ENCODE assay signal across 9 cellular contexts in genomic region chr3:185822957-185823279, GRCh38. TPM values are rescaled to one million over a fixed set of nuclear protein-coding genes. Genes with fewer than 3 reads are reported as not detected.
DNase-seq lines count a peak whose midpoint lies in the region; ATAC-seq, FAIRE-seq and TF ChIP-seq lines count a peak whose summit lies in the region.
"Had no signal": no experiment of that assay in that cellular context is flagged by ENCODE, and none has a peak within 500 bp of the region (broad histone marks: within the 10 kb centered on the region; RNA-seq: fewer than 3 reads in every experiment).

No MANE protein-coding gene starts in this region.

- peaks cover 84% of the 10 kb centered on the region for H3K79me2 ChIP-seq in K562 (ENCODE audit: control insufficient read depth, insufficient read depth, low read length)
- H3K79me2 ChIP-seq in mesendoderm (ENCODE audit: control insufficient read depth, insufficient read depth, low read length), result peaks cover 55% of the 10 kb centered on the region

- no peak overlapping the region for H3K27ac Mint-ChIP-seq in stimulated activated naive CD8-positive, alpha-beta T cell treated with anti-CD3 and anti-CD28 coated beads, Interleukin-15, Interleukin-2, amounts not matched to agents 100 ng/mL and 50 ng/mL, for 24 hours

- H3K79me1 ChIP-seq in mesendoderm (ENCODE audit: low read length), result peaks cover 5% of the 10 kb centered on the region

- H3K27me3 ChIP-seq in K562 (ENCODE audit: control insufficient read depth in 2 of 2, insufficient read depth in 2 of 2, low read length in 2 of 2) (no peaks in the 10 kb centered on the region), mesendoderm (ENCODE audit: insufficient read depth, low read length, poor library complexity) (no peaks in the 10 kb centered on the region)

- intact Hi-C loops in K562 (cut with micrococcal nuclease), result loop anchor here (2.0 to 5.0 kb wide), 2 partner anchors 56 to 112 kb away; no protein-coding TSS in a partner anchor

- peak overlapping the region; percentile 12; the same call in 1 of the 2 replicates for H2AFZ ChIP-seq in K562 (ENCODE audit: low read depth, low read length)

- no peak overlapping the region for H2AK5ac ChIP-seq in mesendoderm (ENCODE audit: low read length)

- H3K56ac ChIP-seq in mesendoderm (ENCODE audit: low read length), result peak overlapping the region; percentile 98

- ATAC-seq in stimulated activated naive CD8-positive, alpha-beta T cell treated with anti-CD3 and anti-CD28 coated beads, Interleukin-15, Interleukin-2, amounts not matched to agents 100 U/mL and 50 U/mL, for 24 hours, result no peak
- ATAC-seq in K562 (no peak), HG03280 (IDR thresholded peaks at IDR 0.05; ENCODE audit: unreplicated experiment) (no peak), HG02623 (IDR thresholded peaks at IDR 0.05; ENCODE audit: unreplicated experiment) (no peak)

- no peak overlapping the region for H2BK15ac ChIP-seq in mesendoderm (replicated peaks; ENCODE audit: low read depth)

- peaks cover 4% of the 10 kb centered on the region for H3K9me3 ChIP-seq in K562 (replicated peaks; ENCODE audit: control insufficient read depth, insufficient read depth, low read depth, low read length)

- 0% methylated on average over 6 of the region's 6 CpGs for WGBS in K562 (ENCODE audit: insufficient coverage, low coverage, missing lambda C conversion rate)
- no CpG with 5 or more reads among the region's 6 CpGs for WGBS in mesendoderm (ENCODE audit: extremely low coverage, insufficient coverage, low lambda C conversion rate)

- H3K4me3 Mint-ChIP-seq in stimulated activated naive CD8-positive, alpha-beta T cell treated with anti-CD3 and anti-CD28 coated beads, Interleukin-15, Interleukin-2, amounts not matched to agents 100 ng/mL and 50 ng/mL, for 24 hours, result peak overlapping the region; percentile 70

- H3K36me3 ChIP-seq in K562 (ENCODE audit: control insufficient read depth, insufficient read depth, low read length), result peaks cover 12% of the 10 kb centered on the region; the same call in 2 of the 3 replicates
- peaks cover 2% of the 10 kb centered on the region for H3K36me3 ChIP-seq in mesendoderm (ENCODE audit: control insufficient read depth, insufficient read depth, low read length)

- H3K4me3 ChIP-seq in K562 (peak overlapping the region; percentile 91), mesendoderm (ENCODE audit: low read length) (peak overlapping the region; percentile 85)

- no peaks in the 10 kb centered on the region for H3K36me3 Mint-ChIP-seq in stimulated activated naive CD8-positive, alpha-beta T cell treated with anti-CD3 and anti-CD28 coated beads, Interleukin-15, Interleukin-2, amounts not matched to agents 100 ng/mL and 50 ng/mL, for 24 hours (ENCODE audit: low read depth)

- no peak overlapping the region for H4K8ac ChIP-seq in mesendoderm (ENCODE audit: low read depth, low read length)

- no peaks in the 10 kb centered on the region for H3K9me3 Mint-ChIP-seq in stimulated activated naive CD8-positive, alpha-beta T cell treated with anti-CD3 and anti-CD28 coated beads, Interleukin-15, Interleukin-2, amounts not matched to agents 100 ng/mL and 50 ng/mL, for 24 hours

- H3K27ac ChIP-seq in K562 (ENCODE audit: extremely low read depth, low read depth, low read length), result peak overlapping the region; percentile 93
- peak overlapping the region; percentile 95 for H3K27ac ChIP-seq in mesendoderm (ENCODE audit: low read depth, low read length)

- no peaks in the 10 kb centered on the region for H4K20me1 ChIP-seq in K562 (replicated peaks; ENCODE audit: control insufficient read depth, insufficient read depth, low read length)

- no peak for TF ChIP-seq EP300 in K562 (IDR thresholded peaks at IDR 0.05; ENCODE audit: low read length)

- no peak overlapping the region for H2BK5ac ChIP-seq in mesendoderm (ENCODE audit: low read length)

- H3K18ac ChIP-seq in mesendoderm (ENCODE audit: low read length), result peak overlapping the region; percentile 100

- H3K4ac ChIP-seq in mesendoderm (ENCODE audit: low read depth, low read length), result peak overlapping the region; percentile 99

- no peak for DNase-seq in stimulated activated naive CD8-positive, alpha-beta T cell treated with anti-CD3 and anti-CD28 coated beads, Interleukin-15, Interleukin-2, amounts not matched to agents 100 U/mL and 50 U/mL, for 24 hours
- no peak for DNase-seq in K562 (ENCODE audit: extremely low read depth in 1 of 4, low spot score in 3 of 4)
- DNase-seq in mesendoderm, result no peak
- no peak for DNase-seq in NCI-H1436 (lab: John Stamatoyannopoulos, UW)
- no peak for DNase-seq in NCI-H748 (lab: John Stamatoyannopoulos, UW; ENCODE audit: unreplicated experiment)

- no TSS peak for BruUV-seq in K562 (replicated peaks; lab: Mats Ljungman, UMichigan)

- peaks cover 61% of the 10 kb centered on the region for H3K27me3 Mint-ChIP-seq in stimulated activated naive CD8-positive, alpha-beta T cell treated with anti-CD3 and anti-CD28 coated beads, Interleukin-15, Interleukin-2, amounts not matched to agents 100 ng/mL and 50 ng/mL, for 24 hours

- no peak overlapping the region for H3K23ac ChIP-seq in mesendoderm (ENCODE audit: low read length)

- peaks cover 14 to 21% of the 10 kb centered on the region in 2 experiments; a peak in 4 of 5 replicates for H3K4me1 ChIP-seq in K562 (replicated peaks in 1 of 2; ENCODE audit: control insufficient read depth in 2 of 2, insufficient read depth in 2 of 2, low read length in 2 of 2)
- H3K4me1 ChIP-seq in mesendoderm (ENCODE audit: control insufficient read depth, low read depth, low read length), result peaks cover 8% of the 10 kb centered on the region

- TF ChIP-seq RAD21 in K562 (CRISPR knock-in tag; conservative IDR thresholded peaks at IDR 0.05 in 1 of 2, IDR thresholded peaks at IDR 0.05 in 1 of 2), result no peak

- TF ChIP-seq POLR2A in K562 (conservative IDR thresholded peaks at IDR 0.05), result no peak

- CTCF ChIA-PET in K562 (lab: Yijun Ruan, JAX; ENCODE audit: low intra/inter-chr PET ratio), result interaction anchor here (0.7 kb wide), 1 partner anchor 89 kb away, joined by 4 read pairs; no protein-coding TSS in a partner anchor

- peaks cover 10% of the 10 kb centered on the region for H3K4me1 Mint-ChIP-seq in stimulated activated naive CD8-positive, alpha-beta T cell treated with anti-CD3 and anti-CD28 coated beads, Interleukin-15, Interleukin-2, amounts not matched to agents 100 ng/mL and 50 ng/mL, for 24 hours (ENCODE audit: low read depth)

- H3K4me2 ChIP-seq in K562 (ENCODE audit: insufficient read depth, low read length), result peak overlapping the region; percentile 72
- H3K4me2 ChIP-seq in mesendoderm (ENCODE audit: low read length), result peak overlapping the region; percentile 11

- TF ChIP-seq CTCF in K562 (IDR thresholded peaks at IDR 0.05 in 2 of 3, conservative IDR thresholded peaks at IDR 0.05 in 1 of 3; ENCODE audit: insufficient read depth in 2 of 3, low read depth in 1 of 3, low read length in 3 of 3), result no peak

- no peak for FAIRE-seq in K562 (lab: Jason Lieb, UNC)
- FAIRE-seq: GM18507 had no signal

- no peak overlapping the region for H2BK120ac ChIP-seq in mesendoderm (ENCODE audit: low read depth, low read length)

- in situ Hi-C loops in K562 (cut with MboI), result no loop called here

- H4K5ac ChIP-seq in mesendoderm (ENCODE audit: low read length), result no peak overlapping the region

- no peaks in the 10 kb centered on the region for H3K9me1 ChIP-seq in K562 (ENCODE audit: control insufficient read depth, insufficient read depth, low read length)

- POLR2A ChIA-PET in K562 (lab: Yijun Ruan, JAX), result interaction anchor here (0.6 to 3.8 kb wide), 13 partner anchors 8 to 162 kb away, joined by 3 to 17 read pairs (median 4); no protein-coding TSS in a partner anchor

- H3K9ac ChIP-seq in K562 (ENCODE audit: insufficient read depth in 1 of 2, low read depth in 2 of 2, low read length in 2 of 2) (peak overlapping the region; percentile 81 to 95), mesendoderm (ENCODE audit: low read length) (peak overlapping the region; percentile 88)

TF ChIP-seq in K562, 482 proteins besides CTCF, POLR2A, EP300 and RAD21 (continues in another document):
- peak; percentile 43; the same call in 1 of the 2 replicates for TF ChIP-seq GABPA (tag; conservative IDR thresholded peaks at IDR 0.05; ENCODE audit: low read depth)
- no peak for TF ChIP-seq ZNF197 (CRISPR knock-in tag; IDR thresholded peaks at IDR 0.05; ENCODE audit: low read depth)
- TF ChIP-seq VEZF1 (CRISPR knock-in tag; IDR thresholded peaks at IDR 0.05), result 0 out of 2 replicates have a peak, but pooled peaks have one; percentile 78
- TF ChIP-seq ZNF76 (CRISPR knock-in tag; IDR thresholded peaks at IDR 0.05; ENCODE audit: borderline replicate concordance), result no peak

RNA-seq across cellular contexts. Expression of gene IGF2BP2, which starts 1.9 kb away (rescaled TPM):
- 69.6 and 146 TPM in 2 replicates for total RNA-seq in K562 (2011; cell fraction: chromatin; rRNA removed; ENCODE audit: low replicate concordance)
- total RNA-seq in K562 (2011; cell fraction: nucleolus; rRNA removed), result 23.8 and 33.3 TPM in 2 replicates
- 45.3 and 46.5 TPM in 2 replicates for total RNA-seq in K562 (2011; cell fraction: nucleoplasm; rRNA removed)
- 39.4 and 39.8 TPM in 2 replicates for total RNA-seq in K562 (2014; rRNA removed)
- total RNA-seq in K562 (2014; rRNA removed; fragmentation: Illumina TruSeq; extraction: Trizol), result 31.9 and 35.7 TPM in 2 replicates
- total RNA-seq in K562 (2015; rRNA removed; fragmentation: Illumina TruSeq; extraction: Trizol), result 30.5 and 32.3 TPM in 2 replicates
- 57.3 and 59.6 TPM in 2 replicates for total RNA-seq in K562 (2021)
- polyA plus RNA-seq in K562 (2011; rRNA removed), result 3.4 and 5.2 TPM in 2 replicates
- polyA plus RNA-seq in K562 (2011; cell fraction: cytosol; rRNA removed), result 0.95 and 2.9 TPM in 2 replicates
- polyA plus RNA-seq in K562 (2011; cell fraction: nucleus; rRNA removed), result 11.1 and 17.4 TPM in 2 replicates
- polyA plus RNA-seq in K562 (2012), result 32.3 and 35.2 TPM in 2 replicates
- 50.0 and 58.5 TPM in 2 replicates for polyA plus RNA-seq in K562 (2014; fragmentation: Illumina TruSeq; extraction: Trizol)
- polyA plus RNA-seq in K562 (2014; fragmentation: Nextera tagmentation; extraction: Ambion mirVana), result 1 to 10 TPM; 3.2 to 3.5 TPM
- 21.1 and 27.7 TPM in 2 replicates for polyA plus RNA-seq in K562 (2014; rRNA removed)
- 13.0 and 18.7 TPM in 2 replicates for polyA minus RNA-seq in K562 (2011; rRNA and poly(A)+ RNA removed)
- polyA minus RNA-seq in K562 (2011; cell fraction: cytosol; rRNA and poly(A)+ RNA removed), result 9.4 and 13.0 TPM in 2 replicates
- polyA minus RNA-seq in K562 (2011; cell fraction: nucleus; rRNA and poly(A)+ RNA removed), result 17.1 and 20.3 TPM in 2 replicates
- 110 TPM for polyA plus RNA-seq in mesendoderm (2013, experiment 1 of 2)
- polyA plus RNA-seq in mesendoderm (2013, experiment 2 of 2), result 110 TPM
